ENCODE assay signal across 12 cellular contexts in genomic region chr12:98470469-98471082, GRCh38. TPM values are rescaled to one million over a fixed set of nuclear protein-coding genes. Genes with fewer than 3 reads are reported as not detected.
A peak's percentile ranks its signal among the peaks of the same experiment; 100 is the strongest.
DNase-seq lines count a peak whose midpoint lies in the region; ATAC-seq and TF ChIP-seq lines count a peak whose summit lies in the region.
"Had no signal": no experiment of that assay in that cellular context is flagged by ENCODE, and none has a peak within 500 bp of the region (broad histone marks: within the 10 kb centered on the region; RNA-seq: fewer than 3 reads in every experiment).

No MANE protein-coding gene starts in this region.

- no peak for TF ChIP-seq POLR2A in transverse colon (IDR thresholded peaks at IDR 0.05)

- 77 to 100% methylated on average over 2 to 6 of the region's 6 CpGs for WGBS in transverse colon (ENCODE audit: low coverage in 1 of 2), 2 donors

- H3K27me3 ChIP-seq in transverse colon, result no peaks in the 10 kb centered on the region
- H3K27me3 ChIP-seq: BE2C, tibial artery had no signal

- peaks cover 14% of the 10 kb centered on the region for H3K4me1 Mint-ChIP-seq in activated CD4-positive, alpha-beta memory T cell treated with anti-CD3 and anti-CD28 coated beads, Interleukin-2, amount 10 ng/mL, durations not matched to agents 7 days and 5 days

- no peaks in the 10 kb centered on the region for H3K9me3 Mint-ChIP-seq in activated CD4-positive, alpha-beta memory T cell treated with anti-CD3 and anti-CD28 coated beads, Interleukin-2, amount 10 ng/mL, durations not matched to agents 7 days and 5 days

- peaks cover 2% of the 10 kb centered on the region for H3K27me3 Mint-ChIP-seq in activated CD4-positive, alpha-beta memory T cell treated with anti-CD3 and anti-CD28 coated beads, Interleukin-2, amount 10 ng/mL, durations not matched to agents 7 days and 5 days

- H3K27ac Mint-ChIP-seq in activated CD4-positive, alpha-beta memory T cell treated with anti-CD3 and anti-CD28 coated beads, Interleukin-2, amount 10 ng/mL, durations not matched to agents 7 days and 5 days, result no peak overlapping the region

- H3K36me3 Mint-ChIP-seq in activated CD4-positive, alpha-beta memory T cell treated with anti-CD3 and anti-CD28 coated beads, Interleukin-2, amount 10 ng/mL, durations not matched to agents 7 days and 5 days (ENCODE audit: low read depth), result no peaks in the 10 kb centered on the region

- no peak for TF ChIP-seq EP300 in transverse colon (IDR thresholded peaks at IDR 0.05; ENCODE audit: low read depth)

- no peak overlapping the region for H3K4me3 Mint-ChIP-seq in activated CD4-positive, alpha-beta memory T cell treated with anti-CD3 and anti-CD28 coated beads, Interleukin-2, amount 10 ng/mL, durations not matched to agents 7 days and 5 days

- no peak overlapping the region for H3K27ac ChIP-seq in transverse colon
- H3K27ac ChIP-seq: epithelial cell of prostate, tibial artery had no signal

- no peaks in the 10 kb centered on the region for H3K9me3 ChIP-seq in transverse colon
- H3K9me3 ChIP-seq: BE2C, tibial artery had no signal

- in situ Hi-C loops in GM13977 (cut with MboI; ENCODE audit: low pct_unique_long_range_greater_than_20kb, low sequenced_read_pairs, unreplicated experiment) (no loop called here), transverse colon (cut with MboI; ENCODE audit: low pct_ligation_motif_present in 1 of 4, low pct_unique_long_range_greater_than_20kb in 1 of 4, low sequenced_read_pairs in 3 of 4) (no loop called here)

- no peaks in the 10 kb centered on the region for H3K4me1 ChIP-seq in transverse colon
- H3K4me1 ChIP-seq: BE2C had no signal

- H3K4me3 ChIP-seq in epithelial cell of esophagus (ENCODE audit: low read length) (no peak overlapping the region), transverse colon (no peak overlapping the region)
- H3K4me3 ChIP-seq: tibial artery had no signal

- no peaks in the 10 kb centered on the region for H3K36me3 ChIP-seq in transverse colon
- H3K36me3 ChIP-seq: BE2C, tibial artery had no signal

- POLR2A ChIA-PET in activated CD4-positive, alpha-beta memory T cell treated with anti-CD3 and anti-CD28 coated beads, Interleukin-2, amount 10 ng/mL, durations not matched to agents 7 days and 5 days (lab: Charles Lee), result interaction anchor here (1.3 kb wide), 1 partner anchor 21 kb away, joined by 3 read pairs; no protein-coding TSS in a partner anchor

- DNase-seq in epithelial cell of esophagus (ENCODE audit: low read depth) (peak; percentile 39), GM13977 (ENCODE audit: low spot score) (no peak), transverse colon (no peak)
- no peak for DNase-seq in stimulated activated CD4-positive, alpha-beta T cell treated with anti-CD3 and anti-CD28 coated beads, Interleukin-4, amount 100 ng/mL, for 24 hours
- DNase-seq in activated CD4-positive, alpha-beta memory T cell treated with anti-CD3 and anti-CD28 coated beads, Interleukin-2, amount 10 ng/mL, durations not matched to agents 7 days and 5 days, result no peak
- DNase-seq: activated T-cell treated with anti-CD3 and anti-CD28 coated beads, Interleukin-2, amount 50 U/mL, for 48 hours; BE2C; tibial artery had no signal

- intact Hi-C loops in transverse colon (cut with DNase I; ENCODE audit: low total_unique reads), result no loop called here

- CTCF ChIA-PET in activated CD4-positive, alpha-beta memory T cell treated with anti-CD3 and anti-CD28 coated beads, Interleukin-2, amount 10 ng/mL, durations not matched to agents 7 days and 5 days (lab: Charles Lee), result no interaction called here

- no peak for TF ChIP-seq CTCF in epithelial cell of esophagus (IDR thresholded peaks at IDR 0.05; ENCODE audit: insufficient read depth, low read depth, low read length, missing control alignments)
- TF ChIP-seq CTCF in GM13977 (IDR thresholded peaks at IDR 0.05; ENCODE audit: extremely low read depth, insufficient read depth, missing control alignments), result no peak
- TF ChIP-seq CTCF in transverse colon (IDR thresholded peaks at IDR 0.05), result no peak

- ATAC-seq in GM18499 (IDR thresholded peaks at IDR 0.05; ENCODE audit: insufficient read depth, unreplicated experiment), result peak; percentile 51
- peak; percentile 64 for ATAC-seq in GM21528 (IDR thresholded peaks at IDR 0.05; ENCODE audit: low FRiP score, unreplicated experiment)
- ATAC-seq in HG03565 (IDR thresholded peaks at IDR 0.05; ENCODE audit: unreplicated experiment), result peak; percentile 48

RNA-seq across cellular contexts. Expression of gene TMPO, which starts 44.8 kb away (rescaled TPM):
- 100 to 1,000 TPM; 315 to 320 TPM for total RNA-seq in activated CD4-positive, alpha-beta memory T cell treated with anti-CD3 and anti-CD28 coated beads, Interleukin-2, amount 10 ng/mL, durations not matched to agents 7 days and 5 days
- 100 to 1,000 TPM in 1 of 4 donors, 10 to 100 TPM in 3; 57.8 to 164 (median 89.0) TPM for total RNA-seq in transverse colon
